In genomic region chr2:134739261-134739878, GRCh38 we compare ENCODE assay signal across 22 cellular contexts. TPM values are rescaled to one million over a fixed set of nuclear protein-coding genes. Genes with fewer than 3 reads are reported as not detected.
A peak's percentile ranks its signal among the peaks of the same experiment; 100 is the strongest.
DNase-seq lines count a peak whose midpoint lies in the region; ATAC-seq and TF ChIP-seq lines count a peak whose summit lies in the region.
"Had no signal": no experiment of that assay in that cellular context is flagged by ENCODE, and none has a peak within 500 bp of the region (broad histone marks: within the 10 kb centered on the region; RNA-seq: fewer than 3 reads in every experiment).

No MANE protein-coding gene starts in this region.

- H3K4me1 Mint-ChIP-seq in dendritic cell treated with granulocyte-macrophage colony-stimulating factor and Interleukin-4, amounts not matched to agents 40 ng/mL and 50 ng/mL, for 4 days (ENCODE audit: low read depth) = peaks cover 56% of the 10 kb centered on the region
- H3K4me1 Mint-ChIP-seq: nephron had no signal

- H3K9ac ChIP-seq in colonic mucosa (ENCODE audit: low read depth in 2 of 2, low read length in 2 of 2) = no peak overlapping the region

- ATAC-seq in HG03354 (IDR thresholded peaks at IDR 0.05; ENCODE audit: poor library complexity, severe bottlenecking, unreplicated experiment) (peak; percentile 21), left ventricle myocardium superior (no peak), GM21423 (IDR thresholded peaks at IDR 0.05; ENCODE audit: unreplicated experiment) (no peak)

- H3K4me3 ChIP-seq in colonic mucosa = no peak overlapping the region
- H3K4me3 ChIP-seq: adrenal gland, hepatocyte, skin epidermis, testis had no signal

- H3K27me3 ChIP-seq in colonic mucosa = no peaks in the 10 kb centered on the region
- H3K27me3 ChIP-seq: adrenal gland, testis had no signal

- no peak overlapping the region for H3K4me3 Mint-ChIP-seq in dendritic cell treated with granulocyte-macrophage colony-stimulating factor and Interleukin-4, amounts not matched to agents 40 ng/mL and 50 ng/mL, for 4 days
- H3K4me3 Mint-ChIP-seq: nephron had no signal

- TF ChIP-seq CTCF in colonic mucosa (IDR thresholded peaks at IDR 0.05) = no peak

- no peaks in the 10 kb centered on the region for H3K9me3 ChIP-seq in colonic mucosa
- H3K9me3 ChIP-seq: adrenal gland, testis had no signal

- H3K9me3 Mint-ChIP-seq in dendritic cell treated with granulocyte-macrophage colony-stimulating factor and Interleukin-4, amounts not matched to agents 40 ng/mL and 50 ng/mL, for 4 days = no peaks in the 10 kb centered on the region

- H3K27ac Mint-ChIP-seq in dendritic cell treated with granulocyte-macrophage colony-stimulating factor and Interleukin-4, amounts not matched to agents 40 ng/mL and 50 ng/mL, for 4 days = peak overlapping the region; percentile 72
- H3K27ac Mint-ChIP-seq: nephron, progenitor cell of endocrine pancreas had no signal

- no peaks in the 10 kb centered on the region for H3K4me1 ChIP-seq in colonic mucosa
- H3K4me1 ChIP-seq: adrenal gland had no signal

- DNase-seq in NCI-H146 (lab: John Stamatoyannopoulos, UW) = peak; percentile 35
- DNase-seq in NCI-H146 treated with DMSO at 0.1 percent for 48 hours (lab: John Stamatoyannopoulos, UW; ENCODE audit: unreplicated experiment) = no peak
- DNase-seq in colonic mucosa = no peak
- no peak for DNase-seq in left ventricle myocardium superior
- DNase-seq in activated effector memory CD4-positive, alpha-beta T cell treated with anti-CD3 and anti-CD28 coated beads, Interleukin-2, amount 50 U/mL, for 16 hours = no peak
- DNase-seq: activated CD4-positive, CD25-positive, alpha-beta regulatory T cell; activated CD8-positive, alpha-beta memory T cell treated with anti-CD3 and anti-CD28 coated beads for 24 hours; C1 segment of cervical spinal cord; islet precursor cell; NCI-H187 treated with DMSO at 0.1 percent for 48 hours; T-helper 2 cell; testis had no signal

- peaks cover 22% of the 10 kb centered on the region for H3K27me3 Mint-ChIP-seq in dendritic cell treated with granulocyte-macrophage colony-stimulating factor and Interleukin-4, amounts not matched to agents 40 ng/mL and 50 ng/mL, for 4 days

- no peaks in the 10 kb centered on the region for H3K36me3 ChIP-seq in colonic mucosa
- H3K36me3 ChIP-seq: adrenal gland had no signal

- no peak overlapping the region for H3K27ac ChIP-seq in colonic mucosa
- H3K27ac ChIP-seq: 22Rv1, hepatocyte, testis had no signal

- intact Hi-C loops in dendritic cell treated with granulocyte-macrophage colony-stimulating factor and Interleukin-4, amounts not matched to agents 40 ng/mL and 50 ng/mL, for 4 days (cut with micrococcal nuclease) = loop anchor here (10.0 kb wide), 1 partner anchor 175 kb away; the partner anchor contains the start of gene CCNT2
- intact Hi-C loops in colonic mucosa (cut with DNase I) (no loop called here), left ventricle myocardium superior (cut with micrococcal nuclease) (no loop called here)

- no peaks in the 10 kb centered on the region for H3K36me3 Mint-ChIP-seq in dendritic cell treated with granulocyte-macrophage colony-stimulating factor and Interleukin-4, amounts not matched to agents 40 ng/mL and 50 ng/mL, for 4 days (ENCODE audit: low read depth)

RNA-seq across cellular contexts. Expression of gene TMEM163, which starts 20.6 kb away (rescaled TPM):
- total RNA-seq in colonic mucosa (under 1 TPM in 1 of 2 donors, not detected in 1; 0.29 TPM), left ventricle myocardium superior (0.40 TPM)
- total RNA-seq: NCI-H460 had no signal
